Comparison of ENCODE assay signal across 9 cellular contexts in the genomic region with DNA sequence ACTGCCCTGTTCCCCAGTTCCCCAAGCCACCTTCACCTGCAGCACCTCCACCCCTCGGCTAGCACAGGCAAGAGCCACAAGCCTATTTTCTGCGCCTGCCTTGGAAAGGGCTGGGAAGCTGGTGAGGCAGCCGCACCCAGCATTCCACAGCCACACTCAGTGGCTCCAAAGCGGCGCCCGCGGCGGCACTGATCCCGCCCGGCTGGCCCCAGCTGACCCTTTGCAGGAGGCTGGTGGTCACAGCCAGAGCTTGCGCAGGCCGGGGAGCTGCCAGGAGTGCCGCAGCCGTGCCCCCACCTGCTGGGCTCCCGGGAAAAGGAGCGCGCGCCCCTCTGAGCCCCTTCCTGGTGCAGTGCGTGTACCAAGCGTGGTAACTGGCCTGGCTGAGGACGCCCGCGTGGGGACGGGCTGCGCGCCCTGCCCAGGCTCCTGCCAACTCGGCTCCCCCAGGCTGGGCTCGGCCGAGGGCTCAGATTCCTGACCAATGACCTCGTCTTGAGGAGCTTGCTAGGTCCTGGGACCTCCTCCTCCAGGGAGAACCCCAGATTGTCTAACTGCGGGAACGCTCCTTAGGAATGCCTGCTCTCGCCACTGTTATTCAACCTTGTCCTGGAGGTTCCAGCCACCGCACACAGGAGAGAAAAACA. TPM values are rescaled to one million over a fixed set of nuclear protein-coding genes. Genes with fewer than 3 reads are reported as not detected.
DNase-seq lines count a peak whose midpoint lies in the region; ATAC-seq, FAIRE-seq and TF ChIP-seq lines count a peak whose summit lies in the region.
"Had no signal": no experiment of that assay in that cellular context is flagged by ENCODE, and none has a peak within 500 bp of the region (broad histone marks: within the 10 kb centered on the region; RNA-seq: fewer than 3 reads in every experiment).

No MANE protein-coding gene starts in this region.

- no peaks in the 10 kb centered on the region for H3K79me2 ChIP-seq in HCT116 (ENCODE audit: insufficient read depth, low read length)
- no peaks in the 10 kb centered on the region for H3K79me2 ChIP-seq in K562 (ENCODE audit: control insufficient read depth, insufficient read depth, low read length)

- H3K4me2 ChIP-seq in HCT116 (ENCODE audit: low read length) (peak overlapping the region; percentile 93), K562 (ENCODE audit: insufficient read depth, low read length) (no peak overlapping the region)

- FAIRE-seq in K562 (lab: Jason Lieb, UNC) = no peak

- DNase-seq in HCT116 (ENCODE audit: low read depth, low spot score) (peak; percentile 13), K562 (ENCODE audit: extremely low read depth in 1 of 4, low spot score in 3 of 4) (no peak), iPS-NIHi11 (ENCODE audit: low spot score) (peak; percentile 82), NCI-H1105 (lab: John Stamatoyannopoulos, UW) (no peak), HUDEP-2 (lab: John Stamatoyannopoulos, UW; ENCODE audit: unreplicated experiment in 76 of 76) (no peak)
- no peak for DNase-seq in activated naive CD4-positive, alpha-beta T cell treated with anti-CD3 and anti-CD28 coated beads, Interleukin-2, amount 10 ng/mL, durations not matched to agents 7 days and 5 days
- DNase-seq: T-helper 2 cell had no signal

- peak overlapping the region; percentile 52 for H3K27ac ChIP-seq in HCT116 (ENCODE audit: low read depth, low read length)
- no peak overlapping the region for H3K27ac ChIP-seq in K562 (ENCODE audit: extremely low read depth, low read depth, low read length)
- no peak overlapping the region for H3K27ac ChIP-seq in skeletal muscle tissue (ENCODE audit: low read depth, low read length)

- H3K9me3 Mint-ChIP-seq in activated naive CD4-positive, alpha-beta T cell treated with anti-CD3 and anti-CD28 coated beads, Interleukin-2, amount 10 ng/mL, durations not matched to agents 7 days and 5 days = no peaks in the 10 kb centered on the region

- TF ChIP-seq POLR2A in HCT116 (IDR thresholded peaks at IDR 0.05; ENCODE audit: borderline replicate concordance, extremely low read depth, insufficient read depth, insufficient read length) = no peak
- no peak for TF ChIP-seq POLR2A in K562 (conservative IDR thresholded peaks at IDR 0.05)

- CTCF ChIA-PET in HCT116 (lab: Charles Lee) = no interaction called here
- CTCF ChIA-PET in K562 (lab: Yijun Ruan, JAX; ENCODE audit: low intra/inter-chr PET ratio) = no interaction called here
- CTCF ChIA-PET in activated naive CD4-positive, alpha-beta T cell treated with anti-CD3 and anti-CD28 coated beads, Interleukin-2, amount 10 ng/mL, durations not matched to agents 7 days and 5 days (lab: Charles Lee) = no interaction called here

- H3K9me1 ChIP-seq in K562 (ENCODE audit: control insufficient read depth, insufficient read depth, low read length) = no peaks in the 10 kb centered on the region

- H4K20me1 ChIP-seq in HCT116 (ENCODE audit: insufficient read depth) (no peaks in the 10 kb centered on the region), K562 (replicated peaks; ENCODE audit: control insufficient read depth, insufficient read depth, low read length) (0 out of 2 replicates have a peak, but pooled peaks cover 4% of the 10 kb centered on the region)

- H3K36me3 ChIP-seq in HCT116 (ENCODE audit: control insufficient read depth in 1 of 2, insufficient read depth in 2 of 2, low read length in 2 of 2) (no peaks in the 10 kb centered on the region), K562 (ENCODE audit: control insufficient read depth, insufficient read depth, low read length) (no peaks in the 10 kb centered on the region), skeletal muscle tissue (ENCODE audit: control insufficient read depth in 3 of 3, insufficient read depth in 3 of 3, low read length in 3 of 3) (no peaks in the 10 kb centered on the region)

- POLR2A ChIA-PET in HCT116 (lab: Charles Lee) = no interaction called here
- POLR2A ChIA-PET in K562 (lab: Yijun Ruan, JAX) = interaction anchor here (0.6 kb wide), 2 partner anchors 38 to 179 kb away, joined by 3 read pairs; no protein-coding TSS in a partner anchor

- H2AFZ ChIP-seq in HCT116 (ENCODE audit: low read depth, low read length, poor library complexity, severe bottlenecking) (peak overlapping the region; percentile 68), K562 (ENCODE audit: low read depth, low read length) (no peak overlapping the region)

- H3K27me3 Mint-ChIP-seq in activated naive CD4-positive, alpha-beta T cell treated with anti-CD3 and anti-CD28 coated beads, Interleukin-2, amount 10 ng/mL, durations not matched to agents 7 days and 5 days = peaks cover 55% of the 10 kb centered on the region

- no peaks in the 10 kb centered on the region for H3K9me2 ChIP-seq in HCT116 (ENCODE audit: insufficient read depth)

- H3K27ac Mint-ChIP-seq in activated naive CD4-positive, alpha-beta T cell treated with anti-CD3 and anti-CD28 coated beads, Interleukin-2, amount 10 ng/mL, durations not matched to agents 7 days and 5 days = no peak overlapping the region

- H3K9me3 ChIP-seq in HCT116 (ENCODE audit: control insufficient read depth in 1 of 2, insufficient read depth in 1 of 2, low read depth in 1 of 2, low read length in 2 of 2) (no peaks in the 10 kb centered on the region), K562 (replicated peaks; ENCODE audit: control insufficient read depth, insufficient read depth, low read depth, low read length) (no peaks in the 10 kb centered on the region), skeletal muscle tissue (ENCODE audit: control insufficient read depth in 3 of 3, low read length in 3 of 3) (no peaks in the 10 kb centered on the region)

- H3K4me3 Mint-ChIP-seq in activated naive CD4-positive, alpha-beta T cell treated with anti-CD3 and anti-CD28 coated beads, Interleukin-2, amount 10 ng/mL, durations not matched to agents 7 days and 5 days = no peak overlapping the region

- peak overlapping the region; percentile 47 to 66 for H3K4me3 ChIP-seq in HCT116 (replicated peaks in 1 of 2; ENCODE audit: low read depth in 1 of 2, low read length in 2 of 2)
- H3K4me3 ChIP-seq in K562 = no peak overlapping the region
- peak overlapping the region; percentile 30 to 68 (median 65) for H3K4me3 ChIP-seq in skeletal muscle tissue (ENCODE audit: low read length in 3 of 3)

- intact Hi-C loops in HCT116 (cut with micrococcal nuclease) = no loop called here
- intact Hi-C loops in K562 (cut with micrococcal nuclease) = no loop called here

- no peaks in the 10 kb centered on the region for H3K36me3 Mint-ChIP-seq in activated naive CD4-positive, alpha-beta T cell treated with anti-CD3 and anti-CD28 coated beads, Interleukin-2, amount 10 ng/mL, durations not matched to agents 7 days and 5 days

- in situ Hi-C loops in K562 (cut with MboI) = no loop called here

- WGBS in K562 (ENCODE audit: insufficient coverage, low coverage, missing lambda C conversion rate) = 10% methylated on average over 27 of the region's 34 CpGs

- RAD21 ChIA-PET in HCT116 (lab: Charles Lee; ENCODE audit: low non-redundant PET in 1 of 2, low total read pairs in 2 of 2, uncharacterized antibody in 2 of 2, unreplicated experiment in 2 of 2) = no interaction called here

- TF ChIP-seq RAD21 in HCT116 (IDR thresholded peaks at IDR 0.05; ENCODE audit: low read depth) (no peak), K562 (CRISPR knock-in tag; conservative IDR thresholded peaks at IDR 0.05 in 1 of 2, IDR thresholded peaks at IDR 0.05 in 1 of 2) (no peak)

- no peaks in the 10 kb centered on the region for H3K27me3 ChIP-seq in HCT116 (ENCODE audit: insufficient read depth, low read length)
- peaks cover 31 to 35% of the 10 kb centered on the region in 2 experiments for H3K27me3 ChIP-seq in K562 (ENCODE audit: control insufficient read depth in 2 of 2, insufficient read depth in 2 of 2, low read length in 2 of 2)
- H3K27me3 ChIP-seq in skeletal muscle tissue (ENCODE audit: control insufficient read depth in 3 of 3, insufficient read depth in 3 of 3, low read length in 3 of 3) = peaks cover 0 to 5% (median 4%) of the 10 kb centered on the region in 3 donors

- H3K4me1 Mint-ChIP-seq in activated naive CD4-positive, alpha-beta T cell treated with anti-CD3 and anti-CD28 coated beads, Interleukin-2, amount 10 ng/mL, durations not matched to agents 7 days and 5 days = no peaks in the 10 kb centered on the region

- no peak for TF ChIP-seq EP300 in K562 (IDR thresholded peaks at IDR 0.05; ENCODE audit: low read length)

- peak overlapping the region; percentile 67 for H3K9ac ChIP-seq in HCT116 (ENCODE audit: low read length)
- H3K9ac ChIP-seq in K562 (ENCODE audit: insufficient read depth in 1 of 2, low read depth in 2 of 2, low read length in 2 of 2) = no peak overlapping the region
- peak overlapping the region; percentile 27 to 72 (median 54) for H3K9ac ChIP-seq in skeletal muscle tissue (ENCODE audit: low read depth in 1 of 3, low read length in 3 of 3)

- BruUV-seq in HCT116 (replicated peaks; lab: Mats Ljungman, UMichigan) (no TSS peak), K562 (replicated peaks; lab: Mats Ljungman, UMichigan) (no TSS peak)

- TF ChIP-seq CTCF in HCT116 (IDR thresholded peaks at IDR 0.05 in 2 of 3, conservative IDR thresholded peaks at IDR 0.05 in 1 of 3; ENCODE audit: borderline replicate concordance in 1 of 3, insufficient read depth in 1 of 3, low read depth in 2 of 3, low read length in 2 of 3) = no peak
- TF ChIP-seq CTCF in K562 (IDR thresholded peaks at IDR 0.05 in 2 of 3, conservative IDR thresholded peaks at IDR 0.05 in 1 of 3; ENCODE audit: insufficient read depth in 2 of 3, low read depth in 1 of 3, low read length in 3 of 3) = no peak

- H3K4me1 ChIP-seq in HCT116 (ENCODE audit: control insufficient read depth in 1 of 2, insufficient read depth in 2 of 2, low read length in 2 of 2) (peaks cover 17 to 20% of the 10 kb centered on the region in 2 experiments), K562 (replicated peaks in 1 of 2; ENCODE audit: control insufficient read depth in 2 of 2, insufficient read depth in 2 of 2, low read length in 2 of 2) (peaks cover 0 to 7% of the 10 kb centered on the region in 2 experiments; a peak in 1 of 5 replicates), skeletal muscle tissue (ENCODE audit: control insufficient read depth in 3 of 3, insufficient read depth in 3 of 3, low read length in 3 of 3) (peaks cover 13 to 25% (median 18%) of the 10 kb centered on the region in 3 donors)

- ATAC-seq in HCT116 = peak; percentile 93
- peak; percentile 22; the same call in 1 of the 3 replicates for ATAC-seq in K562
- ATAC-seq in GM19328 (IDR thresholded peaks at IDR 0.05; ENCODE audit: unreplicated experiment) = no peak

RNA-seq across cellular contexts. Expression of gene GRAMD2A, which starts 13.3 kb away (rescaled TPM):
- total RNA-seq in HCT116 (2021; ENCODE audit: unreplicated experiment) = 8.0 TPM
- polyA plus RNA-seq in HCT116 (2012) = 2.9 and 3.8 TPM in 2 replicates
- 0.28 TPM in 1 of 2 replicates, not detected in the other for total RNA-seq in K562 (2011; cell fraction: chromatin; rRNA removed; ENCODE audit: low replicate concordance)
- 0.17 and 0.26 TPM in 2 replicates for total RNA-seq in K562 (2011; cell fraction: nucleolus; rRNA removed)
- total RNA-seq in K562 (2011; cell fraction: nucleoplasm; rRNA removed) = 0.15 TPM in 1 of 2 replicates, not detected in the other
- total RNA-seq in K562 (2014; rRNA removed) = not detected in 2 replicates
- not detected in 2 replicates for total RNA-seq in K562 (2014; rRNA removed; fragmentation: Illumina TruSeq; extraction: Trizol)
- not detected in 2 replicates for total RNA-seq in K562 (2015; rRNA removed; fragmentation: Illumina TruSeq; extraction: Trizol)
- not detected in 2 replicates for total RNA-seq in K562 (2021)
- 0.14 and 0.22 TPM in 2 replicates for polyA plus RNA-seq in K562 (2011; rRNA removed)
- 0.03 and 0.16 TPM in 2 replicates for polyA plus RNA-seq in K562 (2011; cell fraction: cytosol; rRNA removed)
- polyA plus RNA-seq in K562 (2011; cell fraction: nucleus; rRNA removed) = 0.14 and 1.1 TPM in 2 replicates
- polyA plus RNA-seq in K562 (2012) = not detected in 2 replicates
- not detected in 2 replicates for polyA plus RNA-seq in K562 (2014; fragmentation: Illumina TruSeq; extraction: Trizol)
- not detected for polyA plus RNA-seq in K562 (2014; fragmentation: Nextera tagmentation; extraction: Ambion mirVana)
- polyA plus RNA-seq in K562 (2014; rRNA removed) = 0.08 TPM in 1 of 2 replicates, not detected in the other
- polyA minus RNA-seq in K562 (2011; rRNA and poly(A)+ RNA removed) = 0.14 TPM in 1 of 2 replicates, not detected in the other
- polyA minus RNA-seq in K562 (2011; cell fraction: cytosol; rRNA and poly(A)+ RNA removed) = not detected in 2 replicates
- polyA minus RNA-seq in K562 (2011; cell fraction: nucleus; rRNA and poly(A)+ RNA removed) = 0.40 TPM in 1 of 2 replicates, not detected in the other
- total RNA-seq in skeletal muscle tissue = 2.1 TPM

RNA-seq across cellular contexts. Expression of gene PKM, which starts 46.7 kb away (rescaled TPM):
- total RNA-seq in HCT116 (2021; ENCODE audit: unreplicated experiment) = 1,664 TPM
- 2,370 and 2,533 TPM in 2 replicates for polyA plus RNA-seq in HCT116 (2012)
- 776 and 1,084 TPM in 2 replicates for total RNA-seq in K562 (2011; cell fraction: chromatin; rRNA removed; ENCODE audit: low replicate concordance)
- 622 and 649 TPM in 2 replicates for total RNA-seq in K562 (2011; cell fraction: nucleolus; rRNA removed)
- total RNA-seq in K562 (2011; cell fraction: nucleoplasm; rRNA removed) = 690 and 711 TPM in 2 replicates
- 368 and 422 TPM in 2 replicates for total RNA-seq in K562 (2014; rRNA removed)
- total RNA-seq in K562 (2014; rRNA removed; fragmentation: Illumina TruSeq; extraction: Trizol) = 309 and 338 TPM in 2 replicates
- 472 and 481 TPM in 2 replicates for total RNA-seq in K562 (2015; rRNA removed; fragmentation: Illumina TruSeq; extraction: Trizol)
- 466 and 471 TPM in 2 replicates for total RNA-seq in K562 (2021)
- 825 and 845 TPM in 2 replicates for polyA plus RNA-seq in K562 (2011; rRNA removed)
- 818 and 936 TPM in 2 replicates for polyA plus RNA-seq in K562 (2011; cell fraction: cytosol; rRNA removed)
- 810 and 976 TPM in 2 replicates for polyA plus RNA-seq in K562 (2011; cell fraction: nucleus; rRNA removed)
- polyA plus RNA-seq in K562 (2012) = 655 and 840 TPM in 2 replicates
- polyA plus RNA-seq in K562 (2014; fragmentation: Illumina TruSeq; extraction: Trizol) = 507 and 521 TPM in 2 replicates
- polyA plus RNA-seq in K562 (2014; fragmentation: Nextera tagmentation; extraction: Ambion mirVana) = 100 to 1,000 TPM; 140 to 308 TPM
- polyA plus RNA-seq in K562 (2014; rRNA removed) = 383 and 417 TPM in 2 replicates
- 1,620 and 1,672 TPM in 2 replicates for polyA minus RNA-seq in K562 (2011; rRNA and poly(A)+ RNA removed)
- 474 and 637 TPM in 2 replicates for polyA minus RNA-seq in K562 (2011; cell fraction: cytosol; rRNA and poly(A)+ RNA removed)
- 388 and 642 TPM in 2 replicates for polyA minus RNA-seq in K562 (2011; cell fraction: nucleus; rRNA and poly(A)+ RNA removed)
- 769 TPM for total RNA-seq in skeletal muscle tissue

Comparison
In these comparisons a context has a peak if more than half of its experiments do, and no peak if none do; other contexts are left out.
1. DNase-seq: peak in HCT116 (single experiment) and iPS-NIHi11 (single experiment); none in K562 (0 of 4), NCI-H1105 (single experiment), activated naive CD4-positive, alpha-beta T cell treated with anti-CD3 and anti-CD28 coated beads, Interleukin-2, amount 10 ng/mL, durations not matched to agents 7 days and 5 days (single experiment) and HUDEP-2 (0 of 76).
2. H3K9ac ChIP-seq: peak in HCT116 (single experiment) and skeletal muscle tissue (3 of 3); none in K562 (0 of 2).
3. Of the 22 proteins assayed by ChIP-seq in both K562 and HCT116: peak only in K562: none; only in HCT116: MAX; in both: none; in neither: 21.